Comparison of ENCODE assay signal across 16 cellular contexts in genomic region chr22:48431536-48432315, GRCh38.
"Had no signal": no experiment of that assay in that cellular context is flagged by ENCODE, and none has a peak within 500 bp of the region (broad histone marks: within the 10 kb centered on the region; RNA-seq: fewer than 3 reads in every experiment).

No MANE protein-coding gene starts in this region.

- H3K4me1 ChIP-seq: gastroesophageal sphincter, heart left ventricle, thyroid gland had no signal

- ATAC-seq: gastroesophageal sphincter; heart left ventricle; left lobe of liver; naive thymus-derived CD8-positive, alpha-beta T cell; stimulated activated naive CD8-positive, alpha-beta T cell treated with anti-CD3 and anti-CD28 coated beads, Interleukin-15, Interleukin-2, amounts not matched to agents 100 U/mL and 50 U/mL, for 24 hours had no signal

- H3K9me3 ChIP-seq: gastroesophageal sphincter, heart left ventricle, neutrophil, ovary, thyroid gland had no signal

- H3K4me3 ChIP-seq: gastroesophageal sphincter, heart left ventricle, lung, ovary, thyroid gland had no signal

- H3K27ac ChIP-seq: epithelial cell of prostate, gastroesophageal sphincter, heart left ventricle, neutrophil, ovary, thyroid gland had no signal

- H3K36me3 ChIP-seq: gastroesophageal sphincter, heart left ventricle, neutrophil, ovary, thyroid gland had no signal

- H3K27me3 ChIP-seq: neutrophil, ovary, thyroid gland had no signal

- DNase-seq: activated CD4-positive, alpha-beta memory T cell treated with anti-CD3 and anti-CD28 coated beads for 36 hours; activated CD4-positive, alpha-beta T cell treated with anti-CD3 and anti-CD28 coated beads for 48 hours; activated gamma-delta T cell treated with Interleukin-2 at 50 U/mL for 16 hours; anterior cingulate cortex; heart left ventricle; naive thymus-derived CD8-positive, alpha-beta T cell; stimulated activated CD4-positive, alpha-beta T cell treated with anti-CD3 and anti-CD28 coated beads, Interleukin-12 subunit alpha, Interleukin-12 subunit beta, amount 100 ng/mL, for 4 hours; stimulated activated CD4-positive, alpha-beta T cell treated with anti-CD3 and anti-CD28 coated beads, Interleukin-4, amount 100 ng/mL, for 4 hours; stimulated activated naive CD8-positive, alpha-beta T cell treated with anti-CD3 and anti-CD28 coated beads, Interleukin-15, Interleukin-2, amounts not matched to agents 100 U/mL and 50 U/mL, for 24 hours; thyroid gland had no signal
